21 cellular contexts compared by ENCODE assay signal in the genomic region with DNA sequence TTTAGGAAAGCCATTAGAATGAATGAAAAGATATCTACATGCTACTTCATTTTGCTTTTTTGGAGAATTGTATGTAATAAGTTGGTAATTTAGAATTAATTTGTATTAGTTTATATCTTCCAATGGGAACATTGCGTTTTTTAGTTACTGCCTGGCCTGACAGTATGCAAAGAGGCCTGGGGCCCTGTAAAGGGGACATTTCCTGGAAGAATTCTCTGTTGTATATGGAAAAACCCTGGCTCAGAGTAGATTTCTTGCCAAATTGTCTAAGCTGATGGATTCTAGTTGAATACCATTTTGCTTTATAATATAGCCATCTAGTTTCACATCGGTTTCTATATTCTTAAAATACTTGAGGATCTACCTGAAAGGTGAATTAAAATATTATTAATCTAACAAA. TPM values are rescaled to one million over a fixed set of nuclear protein-coding genes. Genes with fewer than 3 reads are reported as not detected.
A peak's percentile ranks its signal among the peaks of the same experiment; 100 is the strongest.
DNase-seq lines count a peak whose midpoint lies in the region; ATAC-seq, FAIRE-seq and TF ChIP-seq lines count a peak whose summit lies in the region.
"Had no signal": no experiment of that assay in that cellular context is flagged by ENCODE, and none has a peak within 500 bp of the region (broad histone marks: within the 10 kb centered on the region; RNA-seq: fewer than 3 reads in every experiment).

No MANE protein-coding gene starts in this region.

- CTCF ChIA-PET in HepG2 (lab: Yijun Ruan, JAX; ENCODE audit: low intra/inter-chr PET ratio, low total read pairs) = no interaction called here

- H3K27ac ChIP-seq in HepG2 (ENCODE audit: extremely low read length, insufficient read depth, low read length) = no peak overlapping the region
- no peak overlapping the region for H3K27ac ChIP-seq in right lobe of liver
- H3K27ac ChIP-seq: PC-9, upper lobe of left lung had no signal

- in situ Hi-C loops in HepG2 (cut with HindIII; ENCODE audit: extremely low pct_ligation_motif_present, low pct_unique_long_range_greater_than_20kb) = no loop called here

- H3K9ac ChIP-seq in HepG2 (ENCODE audit: insufficient read depth, low read depth, low read length) = no peak overlapping the region

- H3K79me2 ChIP-seq in HepG2 (ENCODE audit: insufficient read depth, low read length) = peaks cover 87% of the 10 kb centered on the region

- TF ChIP-seq POLR2A in HepG2 (IDR thresholded peaks at IDR 0.05; ENCODE audit: insufficient read depth in 1 of 2, low read depth in 2 of 2, low read length in 2 of 2) (no peak), right lobe of liver (IDR thresholded peaks at IDR 0.05) (no peak)

- TF ChIP-seq CTCF in HepG2 (CRISPR knock-in tag; IDR thresholded peaks at IDR 0.05) = no peak
- TF ChIP-seq CTCF in right lobe of liver (IDR thresholded peaks at IDR 0.05) = no peak

- POLR2A ChIA-PET in HepG2 (lab: Yijun Ruan, JAX) = no interaction called here

- H3K4me2 ChIP-seq in HepG2 (ENCODE audit: low read depth, low read length) = 0 out of 2 replicates have a peak overlapping the region, but pooled peaks have one; percentile 0
- H3K4me2 ChIP-seq: PC-9 had no signal

- WGBS in HepG2 (ENCODE audit: low lambda C conversion rate) = 70% methylated on average over 2 of the region's 2 CpGs
- 78% methylated on average over 2 of the region's 2 CpGs for WGBS in right lobe of liver (ENCODE audit: insufficient coverage, low coverage, low lambda C conversion rate, missing lambda C conversion rate)

- intact Hi-C loops in HepG2 (cut with micrococcal nuclease; ENCODE audit: unreplicated experiment) = no loop called here
- intact Hi-C loops in right lobe of liver (cut with DNase I) = no loop called here

- no TSS peak for BruUV-seq in HepG2 (replicated peaks; lab: Mats Ljungman, UMichigan)

- no peak for ATAC-seq in HepG2
- no peak for ATAC-seq in right lobe of liver
- no peak for ATAC-seq in HG02885 (IDR thresholded peaks at IDR 0.05; ENCODE audit: poor library complexity, unreplicated experiment)
- ATAC-seq in GM18519 (IDR thresholded peaks at IDR 0.05; ENCODE audit: low FRiP score, unreplicated experiment) = no peak
- ATAC-seq in HG02798 (IDR thresholded peaks at IDR 0.05; ENCODE audit: poor library complexity, unreplicated experiment) = no peak
- ATAC-seq: activated CD4-positive, CD25-positive, alpha-beta regulatory T cell treated with anti-CD3 and anti-CD28 coated beads, Interleukin-2, amount 50 U/mL, for 24 hours; natural killer cell treated with Interleukin-12 subunit alpha and Interleukin-12 subunit beta and Interleukin-15 and Interleukin-18, amount 100 ng/mL, for 72 hours had no signal

- H3K36me3 ChIP-seq in HepG2 (replicated peaks in 1 of 2; ENCODE audit: control insufficient read depth in 1 of 2, insufficient read depth in 2 of 2, low read length in 2 of 2) = no peaks in the 10 kb centered on the region
- no peaks in the 10 kb centered on the region for H3K36me3 ChIP-seq in right lobe of liver
- H3K36me3 ChIP-seq: upper lobe of left lung had no signal

- TF ChIP-seq RAD21 in HepG2 (CRISPR knock-in tag; IDR thresholded peaks at IDR 0.05) = no peak

- H3K9me3 ChIP-seq in HepG2 (ENCODE audit: low read length) = no peaks in the 10 kb centered on the region
- H3K9me3 ChIP-seq in right lobe of liver = no peaks in the 10 kb centered on the region
- H3K9me3 ChIP-seq: upper lobe of left lung had no signal

- no peaks in the 10 kb centered on the region; a peak in 1 of 5 replicates for H3K27me3 ChIP-seq in HepG2 (ENCODE audit: control insufficient read depth in 1 of 2, insufficient read depth in 2 of 2, low read length in 2 of 2)
- no peaks in the 10 kb centered on the region for H3K27me3 ChIP-seq in right lobe of liver
- H3K27me3 ChIP-seq: upper lobe of left lung had no signal

- H3K4me1 ChIP-seq in HepG2 (ENCODE audit: insufficient read depth, low read length) (peaks cover 39% of the 10 kb centered on the region), right lobe of liver (peaks cover 0 to 35% (median 6%) of the 10 kb centered on the region in 4 donors)

- H4K20me1 ChIP-seq in HepG2 (ENCODE audit: insufficient read depth, low read length) = no peaks in the 10 kb centered on the region

- FAIRE-seq in HepG2 (lab: Jason Lieb, UNC) (no peak), islet of Langerhans (lab: Jason Lieb, UNC) (peak; percentile 24)

- H2AFZ ChIP-seq in HepG2 (ENCODE audit: low read length) = no peak overlapping the region
- H2AFZ ChIP-seq: PC-9 had no signal

- H3K4me3 ChIP-seq in HepG2 (replicated peaks in 1 of 3; ENCODE audit: insufficient read depth in 1 of 3, low read depth in 2 of 3, low read length in 3 of 3) = no peak overlapping the region
- H3K4me3 ChIP-seq in right lobe of liver = no peak overlapping the region
- H3K4me3 ChIP-seq: PC-9, upper lobe of left lung had no signal

- TF ChIP-seq EP300 in HepG2 (IDR thresholded peaks at IDR 0.05; ENCODE audit: low read depth in 2 of 2, low read length in 2 of 2) (no peak; a peak in 1 of 4 replicates), HepG2 (CRISPR knock-in tag; IDR thresholded peaks at IDR 0.05; ENCODE audit: borderline replicate concordance) (no peak)

- DNase-seq in HepG2 (ENCODE audit: low spot score) = peak; percentile 6
- no peak for DNase-seq in right lobe of liver
- DNase-seq in dermis blood vessel endothelial cell = peak; percentile 46
- DNase-seq in NCI-H748 treated with DMSO at 0.1 percent for 48 hours (lab: John Stamatoyannopoulos, UW) = no peak
- DNase-seq: activated naive CD8-positive, alpha-beta T cell treated with anti-CD3 and anti-CD28 coated beads for 36 hours; caudate nucleus; effector memory CD4-positive, alpha-beta T cell; hypothalamus; kidney glomerular epithelial cell; NCI-H1417; PC-9; small intestine; stimulated activated CD4-positive, alpha-beta T cell treated with anti-CD3 and anti-CD28 coated beads, Interleukin-4, amount 100 ng/mL, for 24 hours; T1000; upper lobe of left lung had no signal

TF ChIP-seq in HepG2, 621 proteins besides CTCF, POLR2A, EP300 and RAD21 (continues in another document):
- TF ChIP-seq ARNT (IDR thresholded peaks at IDR 0.05) (no peak), ZNF235 (CRISPR knock-in tag; IDR thresholded peaks at IDR 0.05; ENCODE audit: borderline replicate concordance) (no peak), ZSCAN30 (CRISPR knock-in tag; IDR thresholded peaks at IDR 0.05) (no peak)

RNA-seq across cellular contexts. Expression of gene AGO3, which starts 4.5 kb away (rescaled TPM):
- total RNA-seq in HepG2 (2016; rRNA removed; fragmentation: Illumina TruSeq; extraction: Trizol) = 21.2 and 23.8 TPM in 2 replicates
- total RNA-seq in HepG2 (2016; cell fraction: cytosol; rRNA removed; fragmentation: Illumina TruSeq; extraction: Trizol; ENCODE audit: low read depth) = 18.8 and 19.1 TPM in 2 replicates
- total RNA-seq in HepG2 (2016; cell fraction: insoluble cytoplasmic fraction; rRNA removed; fragmentation: Illumina TruSeq; extraction: Trizol) = 18.1 and 18.5 TPM in 2 replicates
- total RNA-seq in HepG2 (2016; cell fraction: membrane; rRNA removed; fragmentation: Illumina TruSeq; extraction: Trizol) = 13.2 and 16.2 TPM in 2 replicates
- total RNA-seq in HepG2 (2016; cell fraction: nucleus; rRNA removed; fragmentation: Illumina TruSeq; extraction: Trizol) = 21.1 and 24.9 TPM in 2 replicates
- 18.3 and 27.1 TPM in 2 replicates for polyA plus RNA-seq in HepG2 (2011; rRNA removed)
- 8.7 and 8.8 TPM in 2 replicates for polyA plus RNA-seq in HepG2 (2011; cell fraction: cytosol; rRNA removed)
- polyA plus RNA-seq in HepG2 (2011; cell fraction: nucleus; rRNA removed) = 21.0 and 23.7 TPM in 2 replicates
- polyA plus RNA-seq in HepG2 (2012) = 7.9 and 8.4 TPM in 2 replicates
- 3.3 and 5.3 TPM in 2 replicates for polyA plus RNA-seq in HepG2 (2016; cell fraction: cytosol; fragmentation: Illumina TruSeq; extraction: Trizol; ENCODE audit: low read depth)
- polyA plus RNA-seq in HepG2 (2016; cell fraction: insoluble cytoplasmic fraction; fragmentation: Illumina TruSeq; extraction: Trizol; ENCODE audit: low read depth) = 9.8 and 10.6 TPM in 2 replicates
- polyA plus RNA-seq in HepG2 (2016; cell fraction: membrane; fragmentation: Illumina TruSeq; extraction: Trizol; ENCODE audit: low read depth) = 6.5 and 7.6 TPM in 2 replicates
- polyA plus RNA-seq in HepG2 (2016; cell fraction: nucleus; fragmentation: Illumina TruSeq; extraction: Trizol; ENCODE audit: insufficient read depth, low read depth) = 18.1 and 18.8 TPM in 2 replicates
- 99.7 and 150 TPM in 2 replicates for polyA minus RNA-seq in HepG2 (2011; rRNA and poly(A)+ RNA removed; ENCODE audit: low replicate concordance)
- 17.3 and 19.3 TPM in 2 replicates for polyA minus RNA-seq in HepG2 (2011; cell fraction: cytosol; rRNA and poly(A)+ RNA removed)
- polyA minus RNA-seq in HepG2 (2011; cell fraction: nucleus; rRNA and poly(A)+ RNA removed) = 61.3 and 78.4 TPM in 2 replicates
- 10 to 100 TPM in 5 of 6 experiments, 1 to 10 TPM in 1; 7.0 to 16.2 (median 13.1) TPM for total RNA-seq in right lobe of liver
- 20.8 and 21.8 TPM in 2 replicates for total RNA-seq in dermis blood vessel endothelial cell

RNA-seq across cellular contexts. Expression of gene AGO1, which starts 52.4 kb away (rescaled TPM):
- total RNA-seq in HepG2 (2016; rRNA removed; fragmentation: Illumina TruSeq; extraction: Trizol) = 18.6 and 24.6 TPM in 2 replicates
- 2.3 and 2.6 TPM in 2 replicates for total RNA-seq in HepG2 (2016; cell fraction: cytosol; rRNA removed; fragmentation: Illumina TruSeq; extraction: Trizol; ENCODE audit: low read depth)
- 17.7 and 19.0 TPM in 2 replicates for total RNA-seq in HepG2 (2016; cell fraction: insoluble cytoplasmic fraction; rRNA removed; fragmentation: Illumina TruSeq; extraction: Trizol)
- total RNA-seq in HepG2 (2016; cell fraction: membrane; rRNA removed; fragmentation: Illumina TruSeq; extraction: Trizol) = 14.3 and 15.4 TPM in 2 replicates
- total RNA-seq in HepG2 (2016; cell fraction: nucleus; rRNA removed; fragmentation: Illumina TruSeq; extraction: Trizol) = 13.4 and 15.9 TPM in 2 replicates
- 8.3 and 9.2 TPM in 2 replicates for polyA plus RNA-seq in HepG2 (2011; rRNA removed)
- polyA plus RNA-seq in HepG2 (2011; cell fraction: cytosol; rRNA removed) = 6.9 and 7.6 TPM in 2 replicates
- polyA plus RNA-seq in HepG2 (2011; cell fraction: nucleus; rRNA removed) = 14.5 and 14.6 TPM in 2 replicates
- 6.5 and 8.6 TPM in 2 replicates for polyA plus RNA-seq in HepG2 (2012)
- 1.6 and 1.7 TPM in 2 replicates for polyA plus RNA-seq in HepG2 (2016; cell fraction: cytosol; fragmentation: Illumina TruSeq; extraction: Trizol; ENCODE audit: low read depth)
- polyA plus RNA-seq in HepG2 (2016; cell fraction: insoluble cytoplasmic fraction; fragmentation: Illumina TruSeq; extraction: Trizol; ENCODE audit: low read depth) = 10.9 and 13.4 TPM in 2 replicates
- 6.6 and 6.7 TPM in 2 replicates for polyA plus RNA-seq in HepG2 (2016; cell fraction: membrane; fragmentation: Illumina TruSeq; extraction: Trizol; ENCODE audit: low read depth)
- 12.8 and 14.3 TPM in 2 replicates for polyA plus RNA-seq in HepG2 (2016; cell fraction: nucleus; fragmentation: Illumina TruSeq; extraction: Trizol; ENCODE audit: insufficient read depth, low read depth)
- 34.4 and 42.3 TPM in 2 replicates for polyA minus RNA-seq in HepG2 (2011; rRNA and poly(A)+ RNA removed; ENCODE audit: low replicate concordance)
- polyA minus RNA-seq in HepG2 (2011; cell fraction: cytosol; rRNA and poly(A)+ RNA removed) = 14.7 and 17.8 TPM in 2 replicates
- 11.6 and 13.8 TPM in 2 replicates for polyA minus RNA-seq in HepG2 (2011; cell fraction: nucleus; rRNA and poly(A)+ RNA removed)
- 10 to 100 TPM in 5 of 6 experiments, 1 to 10 TPM in 1; 8.7 to 11.2 (median 10.5) TPM for total RNA-seq in right lobe of liver
- total RNA-seq in dermis blood vessel endothelial cell = 9.7 and 29.3 TPM in 2 replicates

Comparison
In these comparisons a context has a peak if more than half of its experiments do, and no peak if none do; other contexts are left out.
1. DNase-seq: peak in HepG2 (single experiment) and dermis blood vessel endothelial cell (single experiment); none in right lobe of liver (0 of 3) and NCI-H748 treated with DMSO at 0.1 percent for 48 hours (single experiment).